8 cellular contexts compared by ENCODE assay signal in genomic region chr17:30093463-30094147, GRCh38. TPM values are rescaled to one million over a fixed set of nuclear protein-coding genes. Genes with fewer than 3 reads are reported as not detected.
DNase-seq lines count a peak whose midpoint lies in the region; ATAC-seq and TF ChIP-seq lines count a peak whose summit lies in the region.

No MANE protein-coding gene starts in this region.

- H3K9ac ChIP-seq in BLaER1 treated with 17β-estradiol and CSF1 and Interleukin-3, amounts not matched to agents 10 nM and 100 nM: peak overlapping the region in 5 of 11 experiments; percentile 12 to 40 (median 29); a peak in 3 of 22 replicates

- no peaks in the 10 kb centered on the region for H3K79me2 ChIP-seq in GM23338 (replicated peaks; ENCODE audit: insufficient read depth)

- POLR2A ChIA-PET in activated CD4-positive, alpha-beta memory T cell treated with anti-CD3 and anti-CD28 coated beads, Interleukin-2, amount 10 ng/mL, durations not matched to agents 7 days and 5 days (lab: Charles Lee): no interaction called here

- H2AFZ ChIP-seq in GM23338: peak overlapping the region; percentile 76; the same call in 1 of the 2 replicates

- H3K9me3 Mint-ChIP-seq in GM23338 (no peaks in the 10 kb centered on the region), type B pancreatic cell (no peaks in the 10 kb centered on the region)
- no peaks in the 10 kb centered on the region for H3K9me3 Mint-ChIP-seq in activated CD4-positive, alpha-beta memory T cell treated with anti-CD3 and anti-CD28 coated beads, Interleukin-2, amount 10 ng/mL, durations not matched to agents 7 days and 5 days

- H3K4me2 ChIP-seq in BLaER1 treated with 17β-estradiol and CSF1 and Interleukin-3, amounts not matched to agents 10 nM and 100 nM: peak overlapping the region; percentile 11 to 80 (median 53)
- H3K4me2 ChIP-seq in GM23338: no peak overlapping the region

- H3K27ac Mint-ChIP-seq in GM23338 (no peak overlapping the region), type B pancreatic cell (no peak overlapping the region)
- H3K27ac Mint-ChIP-seq in activated CD4-positive, alpha-beta memory T cell treated with anti-CD3 and anti-CD28 coated beads, Interleukin-2, amount 10 ng/mL, durations not matched to agents 7 days and 5 days: no peak overlapping the region

- H3K27me3 ChIP-seq in BLaER1 treated with 17β-estradiol and CSF1 and Interleukin-3, amounts not matched to agents 10 nM and 100 nM: no peaks in the 10 kb centered on the region
- H3K27me3 ChIP-seq in GM23338 (ENCODE audit: insufficient read depth): no peaks in the 10 kb centered on the region

- peaks cover 19 to 35% (median 32%) of the 10 kb centered on the region in 10 experiments for H3K4me1 ChIP-seq in BLaER1 treated with 17β-estradiol and CSF1 and Interleukin-3, amounts not matched to agents 10 nM and 100 nM
- H3K4me1 ChIP-seq in GM23338 (ENCODE audit: insufficient read depth): no peaks in the 10 kb centered on the region
- H3K4me1 ChIP-seq in mucosa of descending colon (ENCODE audit: low read depth): no peaks in the 10 kb centered on the region

- peak overlapping the region in 7 of 11 experiments; percentile 18 to 84 (median 76); a peak in 9 of 22 replicates for H3K27ac ChIP-seq in BLaER1 treated with 17β-estradiol and CSF1 and Interleukin-3, amounts not matched to agents 10 nM and 100 nM
- H3K27ac ChIP-seq in GM23338 (ENCODE audit: low read depth): no peak overlapping the region

- TF ChIP-seq CTCF in GM23338 (conservative IDR thresholded peaks at IDR 0.05; ENCODE audit: low read depth in 2 of 2) (peak; percentile 88), epithelial cell of esophagus (IDR thresholded peaks at IDR 0.05; ENCODE audit: insufficient read depth, low read depth, low read length, missing control alignments) (peak; percentile 77), mucosa of descending colon (IDR thresholded peaks at IDR 0.05) (peak; percentile 47), type B pancreatic cell (conservative IDR thresholded peaks at IDR 0.05) (peak; percentile 90)

- H3K36me3 Mint-ChIP-seq in GM23338 (ENCODE audit: low read depth): no peaks in the 10 kb centered on the region
- no peaks in the 10 kb centered on the region for H3K36me3 Mint-ChIP-seq in activated CD4-positive, alpha-beta memory T cell treated with anti-CD3 and anti-CD28 coated beads, Interleukin-2, amount 10 ng/mL, durations not matched to agents 7 days and 5 days (ENCODE audit: low read depth)
- H3K36me3 Mint-ChIP-seq in type B pancreatic cell: no peaks in the 10 kb centered on the region

- H3K4me1 Mint-ChIP-seq in GM23338 (no peaks in the 10 kb centered on the region), type B pancreatic cell (ENCODE audit: unreplicated experiment) (no peaks in the 10 kb centered on the region)
- peaks cover 7% of the 10 kb centered on the region for H3K4me1 Mint-ChIP-seq in activated CD4-positive, alpha-beta memory T cell treated with anti-CD3 and anti-CD28 coated beads, Interleukin-2, amount 10 ng/mL, durations not matched to agents 7 days and 5 days

- DNase-seq in GM23338 (ENCODE audit: low spot score) (peak; percentile 89), NCI-H69 (lab: John Stamatoyannopoulos, UW) (peak; percentile 75), epithelial cell of esophagus (ENCODE audit: low read depth) (peak; percentile 54), mucosa of descending colon (peak in 1 of 3 donors; percentile 67), type B pancreatic cell (ENCODE audit: extremely low spot score, unreplicated experiment) (no peak)
- DNase-seq in activated CD4-positive, alpha-beta memory T cell treated with anti-CD3 and anti-CD28 coated beads, Interleukin-2, amount 10 ng/mL, durations not matched to agents 7 days and 5 days: peak; percentile 45

- CTCF ChIA-PET in activated CD4-positive, alpha-beta memory T cell treated with anti-CD3 and anti-CD28 coated beads, Interleukin-2, amount 10 ng/mL, durations not matched to agents 7 days and 5 days (lab: Charles Lee): interaction anchor here (0.6 to 7.7 kb wide), 22 partner anchors 10 to 502 kb away, joined by 3 to 73 read pairs (median 6); partner anchors contain the start of gene SSH2

- no peaks in the 10 kb centered on the region for H4K20me1 ChIP-seq in BLaER1 treated with 17β-estradiol and CSF1 and Interleukin-3, amounts not matched to agents 10 nM and 100 nM
- no peaks in the 10 kb centered on the region for H4K20me1 ChIP-seq in GM23338 (replicated peaks; ENCODE audit: insufficient read depth)

- H3K4me3 Mint-ChIP-seq in GM23338 (no peak overlapping the region), type B pancreatic cell (no peak overlapping the region)
- H3K4me3 Mint-ChIP-seq in activated CD4-positive, alpha-beta memory T cell treated with anti-CD3 and anti-CD28 coated beads, Interleukin-2, amount 10 ng/mL, durations not matched to agents 7 days and 5 days: no peak overlapping the region

- H3K4me3 ChIP-seq in BLaER1 treated with 17β-estradiol and CSF1 and Interleukin-3, amounts not matched to agents 10 nM and 100 nM: no peak overlapping the region
- H3K4me3 ChIP-seq in GM23338 (no peak overlapping the region), epithelial cell of esophagus (ENCODE audit: low read length) (no peak overlapping the region), mucosa of descending colon (no peak overlapping the region)

- H3F3A ChIP-seq in GM23338 (replicated peaks; ENCODE audit: low read depth): no peaks in the 10 kb centered on the region

- no peaks in the 10 kb centered on the region for H3K9me2 ChIP-seq in GM23338 (ENCODE audit: insufficient read depth)

- H3K9me3 ChIP-seq in BLaER1 treated with 17β-estradiol and CSF1 and Interleukin-3, amounts not matched to agents 10 nM and 100 nM (replicated peaks in 1 of 11): no peaks in the 10 kb centered on the region
- no peaks in the 10 kb centered on the region for H3K9me3 ChIP-seq in mucosa of descending colon

- peak; percentile 95 for ATAC-seq in GM23338
- ATAC-seq in mucosa of descending colon: peak; percentile 79
- no peak for ATAC-seq in GM21381 (IDR thresholded peaks at IDR 0.05; ENCODE audit: unreplicated experiment)

- no peaks in the 10 kb centered on the region for H3K27me3 Mint-ChIP-seq in GM23338 (ENCODE audit: insufficient read depth, low read depth, poor library complexity)
- H3K27me3 Mint-ChIP-seq in activated CD4-positive, alpha-beta memory T cell treated with anti-CD3 and anti-CD28 coated beads, Interleukin-2, amount 10 ng/mL, durations not matched to agents 7 days and 5 days: peaks cover 52% of the 10 kb centered on the region
- H3K27me3 Mint-ChIP-seq in type B pancreatic cell: peaks cover 44% of the 10 kb centered on the region

- H3K36me3 ChIP-seq in BLaER1 treated with 17β-estradiol and CSF1 and Interleukin-3, amounts not matched to agents 10 nM and 100 nM: no peaks in the 10 kb centered on the region
- H3K36me3 ChIP-seq in GM23338 (ENCODE audit: insufficient read depth) (no peaks in the 10 kb centered on the region), mucosa of descending colon (ENCODE audit: low read depth) (no peaks in the 10 kb centered on the region)

- intact Hi-C loops in mucosa of descending colon (cut with DNase I, micrococcal nuclease): loop anchor here in 1 of 2 donors (1.0 kb wide), 1 partner anchor 67 kb away; no protein-coding TSS in a partner anchor

TF ChIP-seq in GM23338, 12 proteins besides CTCF, POLR2A, EP300 and RAD21:
- no peak for TF ChIP-seq EZH2phosphoT487 (IDR thresholded peaks at IDR 0.05; ENCODE audit: unreplicated experiment)

RNA-seq across cellular contexts. Expression of gene NSRP1, which starts 23.0 kb away (rescaled TPM):
- total RNA-seq in GM23338 (2014; rRNA removed; shearing (Covaris generic)): 5.8 and 15.7 TPM in 2 replicates
- 110 and 111 TPM in 2 replicates for polyA plus RNA-seq in GM23338 (2016; fragmentation: Nextera tagmentation; extraction: Ambion mirVana)
- 10 to 100 TPM; 21.6 to 22.7 TPM for total RNA-seq in activated CD4-positive, alpha-beta memory T cell treated with anti-CD3 and anti-CD28 coated beads, Interleukin-2, amount 10 ng/mL, durations not matched to agents 7 days and 5 days
- total RNA-seq in mucosa of descending colon (10 to 100 TPM; 24.5 to 41.7 (median 24.7) TPM), type B pancreatic cell (ENCODE audit: low replicate concordance) (23.0 and 31.6 TPM in 2 replicates)
